Comparison of ENCODE assay signal across 8 cellular contexts in the genomic region with DNA sequence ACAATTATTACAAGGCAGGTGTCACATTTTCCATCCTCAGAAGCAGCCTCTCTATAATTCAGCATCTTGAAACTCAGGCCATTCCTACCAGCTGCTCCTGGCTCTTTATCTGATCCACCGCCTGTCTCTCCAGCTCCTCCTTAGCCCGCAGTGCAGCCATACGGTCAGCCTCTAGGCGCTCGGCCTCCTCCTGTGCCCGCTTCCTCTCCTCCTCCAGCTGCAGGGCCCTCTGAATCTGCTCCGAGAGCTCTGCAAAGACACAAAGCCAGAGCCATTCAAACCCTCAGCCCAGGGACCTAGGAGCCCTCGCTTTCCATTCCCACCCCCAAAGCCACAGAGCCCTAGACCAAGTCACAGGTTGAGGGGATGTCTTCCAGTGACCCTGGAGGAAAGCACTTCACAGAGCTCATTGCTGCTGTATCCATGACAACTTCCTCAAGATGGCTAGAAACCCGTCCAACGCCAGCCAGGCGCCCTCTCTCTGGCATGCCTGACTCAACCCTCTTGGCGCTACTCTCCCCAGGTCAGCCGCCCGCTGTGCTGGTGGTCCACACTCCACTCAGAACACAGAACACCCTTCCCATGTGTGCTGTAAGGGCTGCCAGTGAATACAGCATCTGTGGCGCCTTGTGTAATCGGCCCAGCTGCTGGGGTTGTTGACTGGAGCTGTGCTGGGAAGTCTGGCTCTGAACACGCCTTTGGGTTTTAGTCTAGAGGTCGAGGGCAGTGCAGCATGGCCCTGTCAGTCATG. TPM values are rescaled to one million over a fixed set of nuclear protein-coding genes. Genes with fewer than 3 reads are reported as not detected.
A peak's percentile ranks its signal among the peaks of the same experiment; 100 is the strongest.
DNase-seq lines count a peak whose midpoint lies in the region; ATAC-seq and TF ChIP-seq lines count a peak whose summit lies in the region.

No MANE protein-coding gene starts in this region.

- H3K4me1 Mint-ChIP-seq in CD4-positive, CD25-positive, alpha-beta regulatory T cell, result peaks cover 7 to 40% (median 19%) of the 10 kb centered on the region in 4 donors

- peaks cover 72% of the 10 kb centered on the region for H3K36me3 Mint-ChIP-seq in CD4-positive, CD25-positive, alpha-beta regulatory T cell

- TF ChIP-seq CTCF in SK-N-SH (IDR thresholded peaks at IDR 0.05), result no peak

- TF ChIP-seq RAD21 in SK-N-SH (IDR thresholded peaks at IDR 0.05; ENCODE audit: low read length), result no peak

- H4K20me1 ChIP-seq in SK-N-SH (ENCODE audit: insufficient read depth), result no peaks in the 10 kb centered on the region

- no peaks in the 10 kb centered on the region for H3F3A ChIP-seq in SK-N-SH (replicated peaks; ENCODE audit: insufficient read depth)

- H3K27me3 ChIP-seq in CD4-positive, CD25-positive, alpha-beta regulatory T cell (ENCODE audit: control insufficient read depth, insufficient read depth, low read length), result no peaks in the 10 kb centered on the region
- no peaks in the 10 kb centered on the region for H3K27me3 ChIP-seq in SK-N-SH (ENCODE audit: insufficient read depth)

- no peak for TF ChIP-seq EP300 in SK-N-SH (IDR thresholded peaks at IDR 0.05; ENCODE audit: borderline replicate concordance in 1 of 2, low read depth in 1 of 2, low read length in 1 of 2)

- H3K4me3 ChIP-seq in CD4-positive, CD25-positive, alpha-beta regulatory T cell (ENCODE audit: low read depth, low read length), result no peak overlapping the region
- H3K4me3 ChIP-seq in SK-N-SH (ENCODE audit: low read depth in 2 of 2, low read length in 1 of 2), result no peak overlapping the region

- CTCF ChIA-PET in SK-N-SH (lab: Yijun Ruan, JAX), result interaction anchor here (1.2 to 1.6 kb wide), 2 partner anchors 11 to 18 kb away, joined by 3 to 6 read pairs; no protein-coding TSS in a partner anchor

- H2AFZ ChIP-seq in SK-N-SH (ENCODE audit: low read depth), result no peak overlapping the region

- peaks cover 3% of the 10 kb centered on the region; the same call in 1 of the 2 replicates for H3K79me2 ChIP-seq in SK-N-SH (ENCODE audit: insufficient read depth)

- peaks cover 0 to 13% (median 0%) of the 10 kb centered on the region in 7 donors for H3K9me3 Mint-ChIP-seq in CD4-positive, CD25-positive, alpha-beta regulatory T cell

- peaks cover 100% of the 10 kb centered on the region for H3K36me3 ChIP-seq in CD4-positive, CD25-positive, alpha-beta regulatory T cell (ENCODE audit: control insufficient read depth, insufficient read depth, low read length)
- peaks cover 27 to 77% of the 10 kb centered on the region in 2 experiments for H3K36me3 ChIP-seq in SK-N-SH (replicated peaks in 1 of 2; ENCODE audit: control insufficient read depth in 1 of 2, insufficient read depth in 2 of 2, low read length in 1 of 2)

- peaks cover 16% of the 10 kb centered on the region for H3K4me1 ChIP-seq in CD4-positive, CD25-positive, alpha-beta regulatory T cell (ENCODE audit: control insufficient read depth, insufficient read depth, low read length, poor library complexity, severe bottlenecking)
- peaks cover 0 to 10% of the 10 kb centered on the region in 2 experiments; a peak in 1 of 4 replicates for H3K4me1 ChIP-seq in SK-N-SH (ENCODE audit: control insufficient read depth in 1 of 2, insufficient read depth in 2 of 2, low read depth in 1 of 2, low read length in 1 of 2)

- no peak for DNase-seq in CD4-positive, CD25-positive, alpha-beta regulatory T cell
- DNase-seq in NCI-H146 treated with DMSO at 0.1 percent for 48 hours (lab: John Stamatoyannopoulos, UW; ENCODE audit: unreplicated experiment), result peak; percentile 51
- peak; percentile 52 for DNase-seq in astrocyte of the hippocampus (ENCODE audit: low read depth, low spot score)
- peak; percentile 77 for DNase-seq in myocyte (ENCODE audit: low read depth)
- no peak for DNase-seq in SK-N-SH
- DNase-seq in hepatic stellate cell (ENCODE audit: low spot score), result no peak

- ATAC-seq in CD4-positive, CD25-positive, alpha-beta regulatory T cell (ENCODE audit: low read depth in 2 of 2), result no peak
- ATAC-seq in GM19452 (IDR thresholded peaks at IDR 0.05; ENCODE audit: unreplicated experiment) (no peak), HG03565 (IDR thresholded peaks at IDR 0.05; ENCODE audit: unreplicated experiment) (no peak)

- no peaks in the 10 kb centered on the region for H3K9me3 ChIP-seq in CD4-positive, CD25-positive, alpha-beta regulatory T cell (ENCODE audit: control insufficient read depth in 2 of 2, low read length in 2 of 2)
- H3K9me3 ChIP-seq in SK-N-SH, result no peaks in the 10 kb centered on the region

- peaks cover 4% of the 10 kb centered on the region for H3K27me3 Mint-ChIP-seq in CD4-positive, CD25-positive, alpha-beta regulatory T cell

- POLR2A ChIA-PET in SK-N-SH (lab: Yijun Ruan, JAX), result no interaction called here

- H3K9me2 ChIP-seq in SK-N-SH, result no peaks in the 10 kb centered on the region

- H3K4me3 Mint-ChIP-seq in CD4-positive, CD25-positive, alpha-beta regulatory T cell, result peak overlapping the region in 3 of 4 donors; percentile 12 to 70 (median 28)

- H3K4me2 ChIP-seq in SK-N-SH, result no peak overlapping the region

- 97% methylated on average over 12 of the region's 18 CpGs for WGBS in SK-N-SH (ENCODE audit: low lambda C conversion rate)

- H3K27ac ChIP-seq in CD4-positive, CD25-positive, alpha-beta regulatory T cell (ENCODE audit: insufficient read depth, low read length, poor library complexity, severe bottlenecking), result no peak overlapping the region
- no peak overlapping the region for H3K27ac ChIP-seq in SK-N-SH (ENCODE audit: low read depth in 2 of 2, low read length in 1 of 2)

- H3K27ac Mint-ChIP-seq in CD4-positive, CD25-positive, alpha-beta regulatory T cell, result peak overlapping the region in 1 of 3 donors; percentile 82

- no peak overlapping the region for H3K9ac ChIP-seq in SK-N-SH

TF ChIP-seq in SK-N-SH, 30 proteins besides CTCF, POLR2A, EP300 and RAD21:
- no peak for TF ChIP-seq POLR2AphosphoS5 (IDR thresholded peaks at IDR 0.05; ENCODE audit: low read depth, low read length)
- no peak for TF ChIP-seq TCF12 (IDR thresholded peaks at IDR 0.05)
- TF ChIP-seq FOXM1 (IDR thresholded peaks at IDR 0.05; ENCODE audit: low read depth), result no peak
- TF ChIP-seq, protein P1, sequence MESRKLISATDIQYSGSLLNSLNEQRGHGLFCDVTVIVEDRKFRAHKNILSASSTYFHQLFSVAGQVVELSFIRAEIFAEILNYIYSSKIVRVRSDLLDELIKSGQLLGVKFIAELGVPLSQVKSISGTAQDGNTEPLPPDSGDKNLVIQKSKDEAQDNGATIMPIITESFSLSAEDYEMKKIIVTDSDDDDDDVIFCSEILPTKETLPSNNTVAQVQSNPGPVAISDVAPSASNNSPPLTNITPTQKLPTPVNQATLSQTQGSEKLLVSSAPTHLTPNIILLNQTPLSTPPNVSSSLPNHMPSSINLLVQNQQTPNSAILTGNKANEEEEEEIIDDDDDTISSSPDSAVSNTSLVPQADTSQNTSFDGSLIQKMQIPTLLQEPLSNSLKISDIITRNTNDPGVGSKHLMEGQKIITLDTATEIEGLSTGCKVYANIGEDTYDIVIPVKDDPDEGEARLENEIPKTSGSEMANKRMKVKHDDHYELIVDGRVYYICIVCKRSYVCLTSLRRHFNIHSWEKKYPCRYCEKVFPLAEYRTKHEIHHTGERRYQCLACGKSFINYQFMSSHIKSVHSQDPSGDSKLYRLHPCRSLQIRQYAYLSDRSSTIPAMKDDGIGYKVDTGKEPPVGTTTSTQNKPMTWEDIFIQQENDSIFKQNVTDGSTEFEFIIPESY (IDR thresholded peaks at IDR 0.05; ENCODE audit: borderline replicate concordance, low read depth), result no peak
- no peak for TF ChIP-seq MEF2A (IDR thresholded peaks at IDR 0.05; ENCODE audit: borderline replicate concordance, low read depth)
TF ChIP-seq in SK-N-SH: peak in this region for 0.

RNA-seq across cellular contexts. Expression of a gene that starts 49.3 kb away (rescaled TPM):
- total RNA-seq in CD4-positive, CD25-positive, alpha-beta regulatory T cell, result 559 TPM
- 100 to 1,000 TPM; 310 to 497 (median 365) TPM for polyA plus RNA-seq in CD4-positive, CD25-positive, alpha-beta regulatory T cell
- total RNA-seq in myocyte, result 41.2 and 71.0 TPM in 2 replicates
- 96.7 TPM for polyA plus RNA-seq in myocyte (2012)
- 84.3 and 92.0 TPM in 2 replicates for polyA plus RNA-seq in SK-N-SH (2012; rRNA removed)
- 62.4 and 69.7 TPM in 2 replicates for polyA plus RNA-seq in SK-N-SH (2012; cell fraction: cytosol; rRNA removed)
- polyA plus RNA-seq in SK-N-SH (2012; cell fraction: nucleus; rRNA removed), result 75.6 and 84.7 TPM in 2 replicates

Comparison
In these comparisons a context has a peak if more than half of its experiments do, and no peak if none do; other contexts are left out.
1. DNase-seq: peak in NCI-H146 treated with DMSO at 0.1 percent for 48 hours (single experiment), astrocyte of the hippocampus (single experiment) and myocyte (single experiment); none in CD4-positive, CD25-positive, alpha-beta regulatory T cell (0 of 3), SK-N-SH (single experiment) and hepatic stellate cell (single experiment).